Comparison of ENCODE assay signal across 8 cellular contexts in genomic region chr12:56223571-56224101, GRCh38. TPM values are rescaled to one million over a fixed set of nuclear protein-coding genes. Genes with fewer than 3 reads are reported as not detected.
DNase-seq lines count a peak whose midpoint lies in the region; ATAC-seq and TF ChIP-seq lines count a peak whose summit lies in the region.

No MANE protein-coding gene starts in this region.

- no peak overlapping the region for H3K4me3 ChIP-seq in cardiac muscle cell
- H3K4me3 ChIP-seq in body of pancreas: no peak overlapping the region
- no peak overlapping the region for H3K4me3 ChIP-seq in mesodermal cell (ENCODE audit: extremely low read depth, insufficient read depth, low read length, poor library complexity, severe bottlenecking)
- no peak overlapping the region for H3K4me3 ChIP-seq in aorta (ENCODE audit: low read length in 2 of 2)

- H3K27ac ChIP-seq in cardiac muscle cell (peak overlapping the region; percentile 98), body of pancreas (peak overlapping the region; percentile 65 to 98 (median 96)), mesodermal cell (ENCODE audit: low read depth, low read length, severe bottlenecking) (peak overlapping the region; percentile 43), aorta (ENCODE audit: low read depth in 1 of 2, low read length in 2 of 2) (peak overlapping the region; percentile 8 to 87)

- intact Hi-C loops in cardiac septum (cut with DNase I) (loop anchor here (1.0 to 5.0 kb wide), 4 partner anchors 30 to 105 kb away; partner anchors contain the start of genes ANKRD52, COQ10A and ZC3H10), body of pancreas (cut with DNase I) (no loop called here), aorta (cut with DNase I) (loop anchor here (1.0 to 5.0 kb wide), 5 partner anchors 17 to 105 kb away; partner anchors contain the start of genes ANKRD52 (in 1 of the 2), CS (in 1 of the 2) and ZC3H10 (in 1 of the 2))

- no peaks in the 10 kb centered on the region for H3K36me3 ChIP-seq in cardiac muscle cell
- H3K36me3 ChIP-seq in body of pancreas (replicated peaks in 1 of 2; ENCODE audit: insufficient read depth in 1 of 2, low read depth in 2 of 2): no peaks in the 10 kb centered on the region
- peaks cover 9% of the 10 kb centered on the region for H3K36me3 ChIP-seq in mesodermal cell (ENCODE audit: control insufficient read depth, insufficient read depth, low read length)
- no peaks in the 10 kb centered on the region for H3K36me3 ChIP-seq in aorta (ENCODE audit: control insufficient read depth in 1 of 2, insufficient read depth in 2 of 2, low read length in 1 of 2)

- TF ChIP-seq CTCF in cardiac muscle cell (IDR thresholded peaks at IDR 0.05; ENCODE audit: low read depth, low read length) (no peak), body of pancreas (IDR thresholded peaks at IDR 0.05) (no peak)

- H3K27me3 ChIP-seq in cardiac muscle cell: no peaks in the 10 kb centered on the region
- H3K27me3 ChIP-seq in body of pancreas: no peaks in the 10 kb centered on the region
- no peaks in the 10 kb centered on the region for H3K27me3 ChIP-seq in aorta (ENCODE audit: control insufficient read depth in 1 of 2, insufficient read depth in 2 of 2, low read length in 1 of 2)

- DNase-seq in cardiac muscle cell (ENCODE audit: low read depth in 1 of 2, low spot score in 1 of 2) (no peak), cardiac septum (ENCODE audit: low spot score) (no peak), body of pancreas (no peak), aorta (no peak), activated gamma-delta T cell treated with Interleukin-2 at 50 U/mL for 16 hours (no peak)
- no peak for DNase-seq in activated CD4-positive, CD25-positive, alpha-beta regulatory T cell (lab: John Stamatoyannopoulos, UW)

- ATAC-seq in body of pancreas (no peak), aorta (ENCODE audit: low FRiP score) (no peak), GM21619 (IDR thresholded peaks at IDR 0.05; ENCODE audit: unreplicated experiment) (no peak)

- H3K9me3 ChIP-seq in cardiac muscle cell (ENCODE audit: low read depth) (no peaks in the 10 kb centered on the region), body of pancreas (no peaks in the 10 kb centered on the region), mesodermal cell (ENCODE audit: control insufficient read depth, low read length) (no peaks in the 10 kb centered on the region), aorta (ENCODE audit: control insufficient read depth, low read length) (no peaks in the 10 kb centered on the region)

- peaks cover 12% of the 10 kb centered on the region for H3K4me1 ChIP-seq in cardiac muscle cell (ENCODE audit: low read depth)
- H3K4me1 ChIP-seq in body of pancreas: peaks cover 45% of the 10 kb centered on the region
- peaks cover 17% of the 10 kb centered on the region for H3K4me1 ChIP-seq in mesodermal cell (ENCODE audit: control insufficient read depth, insufficient read depth, low read length, poor library complexity, severe bottlenecking)
- no peaks in the 10 kb centered on the region for H3K4me1 ChIP-seq in aorta (ENCODE audit: control insufficient read depth in 1 of 2, insufficient read depth in 2 of 2, low read length in 2 of 2)

- TF ChIP-seq POLR2A in body of pancreas (IDR thresholded peaks at IDR 0.05): peak in 1 of 3 donors; percentile 62

- 20 to 29% methylated on average over 14 to 15 of the region's 15 CpGs for WGBS in body of pancreas, 2 donors
- 67 to 68% methylated on average over 5 to 8 of the region's 15 CpGs for WGBS in mesodermal cell (ENCODE audit: insufficient coverage in 2 of 2), 2 experiments
- 16 to 19% methylated on average over 15 of the region's 15 CpGs for WGBS in aorta, 2 donors

RNA-seq across cellular contexts. Expression of gene NABP2, which starts 0.5 kb away (rescaled TPM):
- total RNA-seq in cardiac muscle cell (14.8 and 32.0 TPM in 2 replicates), cardiac septum (19.6 TPM), body of pancreas (10 to 100 TPM; 11.9 to 16.3 TPM), aorta (10 to 100 TPM; 18.6 to 19.7 TPM)
- polyA plus RNA-seq in cardiac muscle cell (6.8 and 10.7 TPM in 2 replicates), aorta (10 to 100 TPM; 25.7 to 28.6 TPM)
- polyA plus RNA-seq in mesodermal cell (2013, experiment 1 of 2): 20.2 TPM
- polyA plus RNA-seq in mesodermal cell (2013, experiment 2 of 2): 18.6 TPM

RNA-seq across cellular contexts. Expression of gene RNF41, which starts 1.9 kb away (rescaled TPM):
- total RNA-seq in cardiac muscle cell: 37.2 and 55.7 TPM in 2 replicates
- polyA plus RNA-seq in cardiac muscle cell: 17.3 and 21.1 TPM in 2 replicates
- total RNA-seq in cardiac septum: 40.7 TPM
- 10 to 100 TPM; 13.2 TPM for total RNA-seq in body of pancreas
- 61.5 TPM for polyA plus RNA-seq in mesodermal cell (2013, experiment 1 of 2)
- polyA plus RNA-seq in mesodermal cell (2013, experiment 2 of 2): 47.4 TPM
- 10 to 100 TPM; 50.9 to 61.4 TPM for total RNA-seq in aorta
- polyA plus RNA-seq in aorta: 10 to 100 TPM; 32.9 to 39.3 TPM

RNA-seq across cellular contexts. Expression of gene SLC39A5, which starts 6.2 kb away (rescaled TPM):
- 0.67 TPM in 1 of 2 replicates, not detected in the other for total RNA-seq in cardiac muscle cell
- 1.0 TPM in 1 of 2 replicates, not detected in the other for polyA plus RNA-seq in cardiac muscle cell
- total RNA-seq in cardiac septum: not detected
- 100 to 1,000 TPM; 306 to 333 TPM for total RNA-seq in body of pancreas
- polyA plus RNA-seq in mesodermal cell (2013, experiment 1 of 2): 0.33 TPM
- not detected for polyA plus RNA-seq in mesodermal cell (2013, experiment 2 of 2)
- total RNA-seq in aorta: not detected
- polyA plus RNA-seq in aorta: 10 to 100 TPM in 1 of 2 donors, 1 to 10 TPM in 1; 1.1 to 21.4 TPM

RNA-seq across cellular contexts. Expression of gene SMARCC2, which starts 34.4 kb away (rescaled TPM):
- total RNA-seq in cardiac muscle cell (69.7 and 94.2 TPM in 2 replicates), cardiac septum (71.5 TPM), body of pancreas (10 to 100 TPM; 46.2 to 50.8 TPM), aorta (100 to 1,000 TPM; 118 to 140 TPM)
- polyA plus RNA-seq in cardiac muscle cell (79.6 and 104 TPM in 2 replicates), aorta (10 to 100 TPM; 45.0 to 56.2 TPM)
- polyA plus RNA-seq in mesodermal cell (2013, experiment 1 of 2): 60.3 TPM
- 51.4 TPM for polyA plus RNA-seq in mesodermal cell (2013, experiment 2 of 2)

RNA-seq across cellular contexts. Expression of gene ANKRD52, which starts 34.5 kb away (rescaled TPM):
- 18.0 and 19.3 TPM in 2 replicates for total RNA-seq in cardiac muscle cell
- 34.9 and 37.7 TPM in 2 replicates for polyA plus RNA-seq in cardiac muscle cell
- total RNA-seq in cardiac septum: 28.8 TPM
- total RNA-seq in body of pancreas: 10 to 100 TPM; 15.2 to 21.0 TPM
- 29.7 TPM for polyA plus RNA-seq in mesodermal cell (2013, experiment 1 of 2)
- polyA plus RNA-seq in mesodermal cell (2013, experiment 2 of 2): 24.0 TPM
- 10 to 100 TPM; 30.5 to 37.9 TPM for total RNA-seq in aorta
- 1 to 10 TPM; 4.4 to 9.3 TPM for polyA plus RNA-seq in aorta

Comparison
In these comparisons a context has a peak if more than half of its experiments do, and no peak if none do; other contexts are left out.
1. H3K27ac ChIP-seq: peak in every context shown above with its lines; median percentile 98 in cardiac muscle cell; 96 in body of pancreas; 48 in aorta; 43 in mesodermal cell.
2. RNA of gene SLC39A5, which starts 6.2 kb away (total RNA-seq): 306 to 333 TPM in body of pancreas; not detected in aorta, not detected in cardiac septum (single experiment) and 0.67 TPM in cardiac muscle cell; every median in the first group is over 100 times any median in the second.